9 cellular contexts compared by ENCODE assay signal in the genomic region with DNA sequence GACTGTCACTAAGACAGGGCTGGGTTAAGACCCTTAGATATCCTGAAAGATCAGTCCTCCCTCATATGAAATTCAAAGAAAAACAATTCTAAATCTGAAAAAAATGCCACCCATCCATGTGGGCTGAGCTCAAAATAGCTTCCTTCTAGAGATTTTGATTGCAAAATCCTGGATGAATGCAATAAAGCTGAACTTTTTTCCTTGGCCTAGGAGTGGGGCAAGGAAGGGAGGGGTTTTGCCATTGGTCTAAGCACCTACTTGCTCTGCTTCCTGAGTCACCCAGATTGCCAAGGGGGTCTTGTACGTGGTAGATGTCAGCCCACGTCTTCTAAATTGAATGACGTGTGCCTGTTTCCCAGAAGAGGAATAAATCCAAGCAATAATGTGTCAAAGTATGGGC. TPM values are rescaled to one million over a fixed set of nuclear protein-coding genes. Genes with fewer than 3 reads are reported as not detected.
A peak's percentile ranks its signal among the peaks of the same experiment; 100 is the strongest.
DNase-seq lines count a peak whose midpoint lies in the region; ATAC-seq, FAIRE-seq and TF ChIP-seq lines count a peak whose summit lies in the region.
"Had no signal": no experiment of that assay in that cellular context is flagged by ENCODE, and none has a peak within 500 bp of the region (broad histone marks: within the 10 kb centered on the region; RNA-seq: fewer than 3 reads in every experiment).

No MANE protein-coding gene starts in this region.

- H3K27me3 ChIP-seq in PC-9 (ENCODE audit: insufficient read depth, low read depth), result no peaks in the 10 kb centered on the region

- intact Hi-C loops in PC-9 (cut with micrococcal nuclease; ENCODE audit: unreplicated experiment), result no loop called here

- H2AFZ ChIP-seq in PC-9, result no peak overlapping the region

- BruUV-seq in PC-9 (replicated peaks; lab: Mats Ljungman, UMichigan), result no TSS peak

- H3K36me3 ChIP-seq in PC-9 (ENCODE audit: low read depth), result no peaks in the 10 kb centered on the region

- peak overlapping the region; percentile 96 to 98 for H3K27ac ChIP-seq in A549
- peak overlapping the region; percentile 98 for H3K27ac ChIP-seq in PC-9

- no peak for FAIRE-seq in A549 (lab: Jason Lieb, UNC)
- FAIRE-seq: colon had no signal

- POLR2A ChIA-PET in A549 (lab: Yijun Ruan, JAX) (interaction anchor here (0.5 to 2.0 kb wide), 8 partner anchors 14 to 124 kb away, joined by 3 to 10 read pairs (median 4); partner anchors contain the start of gene SMAD3), PC-9 (lab: Charles Lee; ENCODE audit: unreplicated experiment) (interaction anchor here (0.6 to 1.1 kb wide), 4 partner anchors 8 to 98 kb away, joined by 4 to 7 read pairs (median 6); no protein-coding TSS in a partner anchor)

- TF ChIP-seq POLR2A in A549 (IDR thresholded peaks at IDR 0.05; ENCODE audit: low read length), result no peak

- ATAC-seq in A549 (peak in 1 of 2 experiments; percentile 0; a peak in 2 of 6 replicates), esophagus mucosa (peak; percentile 50), GM18861 (IDR thresholded peaks at IDR 0.05; ENCODE audit: unreplicated experiment) (no peak)
- ATAC-seq in activated naive CD4-positive, alpha-beta T cell treated with anti-CD3 and anti-CD28 coated beads, Interleukin-2, amount 50 U/mL, for 72 hours, result no peak

- TF ChIP-seq EP300 in A549 (IDR thresholded peaks at IDR 0.05), result no peak

- H3F3A ChIP-seq in PC-9 (ENCODE audit: insufficient read depth, low read depth), result peaks cover 42% of the 10 kb centered on the region

- peaks cover 67% of the 10 kb centered on the region for H3K4me1 ChIP-seq in A549
- peaks cover 44% of the 10 kb centered on the region for H3K4me1 ChIP-seq in PC-9 (replicated peaks; ENCODE audit: insufficient read depth)

- TF ChIP-seq CTCF in A549 (IDR thresholded peaks at IDR 0.05) (no peak), PC-9 (conservative IDR thresholded peaks at IDR 0.05) (no peak), nephron (IDR thresholded peaks at IDR 0.05; ENCODE audit: unreplicated experiment in 3 of 3) (no peak)

- CTCF ChIA-PET in A549 (lab: Yijun Ruan, JAX), result interaction anchor here (0.8 to 3.0 kb wide), 18 partner anchors 9 to 786 kb away, joined by 3 to 29 read pairs (median 4); partner anchors contain the start of gene SMAD3
- CTCF ChIA-PET in PC-9 (lab: Charles Lee), result interaction anchor here (0.6 to 1.0 kb wide), 3 partner anchors 55 to 118 kb away, joined by 3 read pairs; no protein-coding TSS in a partner anchor

- no peaks in the 10 kb centered on the region for H3K9me3 Mint-ChIP-seq in nephron
- H3K9me3 Mint-ChIP-seq in activated naive CD4-positive, alpha-beta T cell treated with anti-CD3 and anti-CD28 coated beads, Interleukin-2, amount 50 U/mL, for 72 hours, result peaks cover 0 to 4% of the 10 kb centered on the region in 2 donors

- H3K4me2 ChIP-seq in A549 (peak overlapping the region; percentile 81), PC-9 (peak overlapping the region; percentile 56)

- TF ChIP-seq RAD21 in A549 (conservative IDR thresholded peaks at IDR 0.05 in 1 of 2, IDR thresholded peaks at IDR 0.05 in 1 of 2), result no peak

- H3K4me3 ChIP-seq in A549 (no peak overlapping the region), PC-9 (no peak overlapping the region)

- H3K27ac Mint-ChIP-seq in nephron, result peak overlapping the region; percentile 84 to 95 (median 91)
- no peak overlapping the region for H3K27ac Mint-ChIP-seq in activated naive CD4-positive, alpha-beta T cell treated with anti-CD3 and anti-CD28 coated beads, Interleukin-2, amount 50 U/mL, for 72 hours

- H3K4me1 Mint-ChIP-seq in nephron, result peaks cover 34% of the 10 kb centered on the region

- no peak overlapping the region for H3K4me3 Mint-ChIP-seq in nephron

- H4K20me1 ChIP-seq in PC-9 (ENCODE audit: insufficient read depth), result no peaks in the 10 kb centered on the region

- no peaks in the 10 kb centered on the region for H3K79me2 ChIP-seq in PC-9 (ENCODE audit: low read depth)

- no peaks in the 10 kb centered on the region for H3K27me3 Mint-ChIP-seq in nephron (ENCODE audit: low read depth)

- WGBS in A549 (ENCODE audit: missing lambda C conversion rate), result 45% methylated on average over 3 of the region's 3 CpGs

- no peaks in the 10 kb centered on the region for H3K36me3 Mint-ChIP-seq in nephron (ENCODE audit: low read depth)
- no peaks in the 10 kb centered on the region for H3K36me3 Mint-ChIP-seq in activated naive CD4-positive, alpha-beta T cell treated with anti-CD3 and anti-CD28 coated beads, Interleukin-2, amount 50 U/mL, for 72 hours

- H3K9me2 ChIP-seq in PC-9 (ENCODE audit: insufficient read depth), result no peaks in the 10 kb centered on the region

- no peaks in the 10 kb centered on the region for H3K9me3 ChIP-seq in A549
- H3K9me3 ChIP-seq in PC-9 (ENCODE audit: insufficient read depth, low read depth), result no peaks in the 10 kb centered on the region

- peak in 1 of 2 experiments; percentile 66 for DNase-seq in A549 (ENCODE audit: low read depth in 1 of 2, low spot score in 1 of 2)
- peak in 1 of 2 experiments; percentile 81 for DNase-seq in PC-9
- DNase-seq in mesenteric fat pad (ENCODE audit: low spot score), result no peak
- no peak for DNase-seq in cerebellar nuclear complex (lab: John Stamatoyannopoulos, UW)
- DNase-seq in activated naive CD4-positive, alpha-beta T cell treated with anti-CD3 and anti-CD28 coated beads, Interleukin-2, amount 50 U/mL, for 72 hours (ENCODE audit: low spot score in 2 of 2), result no peak

TF ChIP-seq in A549, 52 proteins besides CTCF, POLR2A, EP300 and RAD21:
- TF ChIP-seq EHF (CRISPR knock-in tag; IDR thresholded peaks at IDR 0.05) (0 out of 2 replicates have a peak, but pooled peaks have one; percentile 70), CEBPB (IDR thresholded peaks at IDR 0.05) (peak; percentile 92 to 94), TP53 (CRISPR knock-in tag; IDR thresholded peaks at IDR 0.05) (no peak), ZNF302 (CRISPR knock-in tag; IDR thresholded peaks at IDR 0.05) (0 out of 2 replicates have a peak, but pooled peaks have one; percentile 16), TFCP2L1 (CRISPR knock-in tag; IDR thresholded peaks at IDR 0.05) (0 out of 2 replicates have a peak, but pooled peaks have one; percentile 49), CHD4 (IDR thresholded peaks at IDR 0.05; ENCODE audit: borderline replicate concordance) (no peak)
- TF ChIP-seq, protein P1, sequence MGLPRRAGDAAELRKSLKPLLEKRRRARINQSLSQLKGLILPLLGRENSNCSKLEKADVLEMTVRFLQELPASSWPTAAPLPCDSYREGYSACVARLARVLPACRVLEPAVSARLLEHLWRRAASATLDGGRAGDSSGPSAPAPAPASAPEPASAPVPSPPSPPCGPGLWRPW (IDR thresholded peaks at IDR 0.05), result 0 out of 2 replicates have a peak, but pooled peaks have one; percentile 27

RNA-seq across cellular contexts. Expression of gene SMAD3, which starts 15.3 kb away (rescaled TPM):
- polyA plus RNA-seq in A549 (2011; rRNA removed) (77.2 and 101 TPM in 2 replicates), A549 (2017; fragmentation: RNase III; extraction: RNeasy Plus Mini Kit Qiagen cat#74134 plus additional on column Dnase treatment) (74.6 to 106 TPM (median 93.4 TPM) in 3 replicates)
- 116 and 161 TPM in 2 replicates for polyA plus RNA-seq in A549 (2012; cell fraction: cytosol; rRNA removed)
- polyA plus RNA-seq in A549 (2012; cell fraction: nucleus; rRNA removed), result 256 and 267 TPM in 2 replicates
- polyA minus RNA-seq in A549 (2011; rRNA and poly(A)+ RNA removed), result 138 and 158 TPM in 2 replicates
- total RNA-seq in PC-9 (2021) (99.5 and 109 TPM in 2 replicates), esophagus mucosa (35.6 TPM), mesenteric fat pad (71.9 TPM)
- total RNA-seq in activated naive CD4-positive, alpha-beta T cell treated with anti-CD3 and anti-CD28 coated beads, Interleukin-2, amount 50 U/mL, for 72 hours, result 10 to 100 TPM; 15.4 to 75.9 TPM

Comparison
In these comparisons a context has a peak if more than half of its experiments do, and no peak if none do; other contexts are left out.
1. H3K27ac Mint-ChIP-seq: peak in nephron (3 of 3); none in activated naive CD4-positive, alpha-beta T cell treated with anti-CD3 and anti-CD28 coated beads, Interleukin-2, amount 50 U/mL, for 72 hours (0 of 2).